9 cellular contexts compared by ENCODE assay signal in the genomic region with DNA sequence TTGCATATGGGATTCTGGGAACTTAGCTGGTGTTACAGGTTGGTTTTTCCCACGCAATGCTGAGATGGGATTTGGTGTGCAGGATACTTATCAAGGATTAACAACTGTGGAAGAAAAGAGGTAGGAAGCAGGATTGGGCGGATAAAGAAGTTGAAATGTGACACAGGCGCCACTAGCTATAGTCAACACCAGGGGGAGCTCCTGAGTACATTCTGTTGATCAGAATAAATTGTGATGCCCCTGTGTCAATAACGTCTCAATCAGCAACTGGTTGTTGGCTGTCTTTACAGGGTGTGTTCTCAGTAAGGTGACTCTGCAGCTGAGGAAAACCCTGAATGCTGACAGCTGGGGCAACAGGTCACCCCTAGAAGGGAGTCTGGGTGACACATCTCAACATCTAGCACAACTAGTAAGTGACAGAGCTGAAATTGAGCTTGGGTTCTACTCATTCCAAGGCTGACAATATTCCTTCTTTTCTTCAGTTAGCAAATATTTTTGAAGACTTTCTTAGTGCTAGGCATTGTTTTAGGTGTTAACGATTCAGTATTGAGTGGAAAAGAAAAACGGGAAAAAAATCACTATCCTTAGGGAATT.
DNase-seq lines count a peak whose midpoint lies in the region; ATAC-seq and TF ChIP-seq lines count a peak whose summit lies in the region.
"Had no signal": no experiment of that assay in that cellular context is flagged by ENCODE, and none has a peak within 500 bp of the region (broad histone marks: within the 10 kb centered on the region; RNA-seq: fewer than 3 reads in every experiment).

No MANE protein-coding gene starts in this region.

- H3K4me3 Mint-ChIP-seq in CD14-positive monocyte (no peak overlapping the region), chondrocyte (ENCODE audit: unreplicated experiment) (no peak overlapping the region)
- H3K4me3 Mint-ChIP-seq: naive B cell had no signal

- no peaks in the 10 kb centered on the region for H3K36me3 ChIP-seq in osteoblast (ENCODE audit: insufficient read depth, low read length)

- TF ChIP-seq CTCF in CD14-positive monocyte (IDR thresholded peaks at IDR 0.05) (peak; percentile 67), chondrocyte (IDR thresholded peaks at IDR 0.05) (peak; percentile 76), osteoblast (IDR thresholded peaks at IDR 0.05; ENCODE audit: extremely low read depth, low read depth, low read length) (peak; percentile 64)

- H3K27ac Mint-ChIP-seq in CD14-positive monocyte (peak overlapping the region in 1 of 7 donors; percentile 36), chondrocyte (ENCODE audit: unreplicated experiment) (no peak overlapping the region)

- DNase-seq in CD14-positive monocyte (ENCODE audit: low spot score) (no peak), NCI-H1694 (lab: John Stamatoyannopoulos, UW) (peak; percentile 2), chondrocyte (ENCODE audit: low spot score) (no peak), osteoblast (ENCODE audit: insufficient read length, low spot score, missing footprints) (no peak), 8988T (no peak), hypothalamus (lab: John Stamatoyannopoulos, UW) (no peak)
- DNase-seq: naive B cell had no signal

- H3K4me3 ChIP-seq in osteoblast (ENCODE audit: insufficient read depth, low read length): no peak overlapping the region

- intact Hi-C loops in CD14-positive monocyte (cut with micrococcal nuclease): no loop called here

- H3K4me2 ChIP-seq in osteoblast (ENCODE audit: insufficient read depth, low read length): no peak overlapping the region

- H3K9me3 ChIP-seq in osteoblast (ENCODE audit: low read depth, low read length): no peaks in the 10 kb centered on the region

- H2AFZ ChIP-seq in osteoblast (ENCODE audit: low read length): no peak overlapping the region

- H4K20me1 ChIP-seq in osteoblast (ENCODE audit: insufficient read depth, low read length): no peaks in the 10 kb centered on the region

- H3K4me1 Mint-ChIP-seq in CD14-positive monocyte: no peaks in the 10 kb centered on the region
- H3K4me1 Mint-ChIP-seq in chondrocyte (ENCODE audit: low read depth): no peaks in the 10 kb centered on the region
- H3K4me1 Mint-ChIP-seq: naive B cell had no signal

- H3K27me3 Mint-ChIP-seq in CD14-positive monocyte (ENCODE audit: low read depth in 3 of 3) (peaks cover 0 to 2% (median 0%) of the 10 kb centered on the region in 3 donors), chondrocyte (ENCODE audit: low read depth) (peaks cover 9% of the 10 kb centered on the region)

- H3K4me1 ChIP-seq in osteoblast (ENCODE audit: insufficient read depth, low read length): no peaks in the 10 kb centered on the region

- ATAC-seq in GM18511 (IDR thresholded peaks at IDR 0.05; ENCODE audit: unreplicated experiment) (peak; percentile 72), HG03521 (IDR thresholded peaks at IDR 0.05; ENCODE audit: unreplicated experiment) (no peak)

- H3K9me3 Mint-ChIP-seq in CD14-positive monocyte (peaks cover 5 to 16% (median 8%) of the 10 kb centered on the region in 7 donors), chondrocyte (ENCODE audit: low read depth) (peaks cover 7% of the 10 kb centered on the region)

- H3K27me3 ChIP-seq in osteoblast (ENCODE audit: insufficient read depth, low read length): no peaks in the 10 kb centered on the region

- no peak overlapping the region for H3K27ac ChIP-seq in osteoblast (ENCODE audit: low read depth, low read length)

- H3K79me2 ChIP-seq in osteoblast (ENCODE audit: insufficient read depth, low read length): no peaks in the 10 kb centered on the region

- H3K36me3 Mint-ChIP-seq in CD14-positive monocyte: no peaks in the 10 kb centered on the region
- no peaks in the 10 kb centered on the region for H3K36me3 Mint-ChIP-seq in chondrocyte (ENCODE audit: low read depth)
